In genomic region chr3:184174278-184174645, GRCh38 we compare ENCODE assay signal across 9 cellular contexts. TPM values are rescaled to one million over a fixed set of nuclear protein-coding genes. Genes with fewer than 3 reads are reported as not detected.
DNase-seq lines count a peak whose midpoint lies in the region; ATAC-seq lines count a peak whose summit lies in the region.
"Had no signal": no experiment of that assay in that cellular context is flagged by ENCODE, and none has a peak within 500 bp of the region (broad histone marks: within the 10 kb centered on the region; RNA-seq: fewer than 3 reads in every experiment).

No MANE protein-coding gene starts in this region.

- H3K4me3 ChIP-seq in MG63 (peak overlapping the region; percentile 31), ectodermal cell (ENCODE audit: insufficient read depth, low read depth, low read length) (no peak overlapping the region), skeletal muscle tissue (ENCODE audit: low read length in 3 of 3) (peak overlapping the region in 1 of 3 donors; percentile 53)

- ATAC-seq in GM19467 (IDR thresholded peaks at IDR 0.05; ENCODE audit: unreplicated experiment) = peak; percentile 1
- no peak for ATAC-seq in GM21528 (IDR thresholded peaks at IDR 0.05; ENCODE audit: low FRiP score, unreplicated experiment)

- H3K36me3 ChIP-seq in MG63 (peaks cover 68% of the 10 kb centered on the region), ectodermal cell (ENCODE audit: control insufficient read depth, insufficient read depth, low read length) (peaks cover 28% of the 10 kb centered on the region), skeletal muscle tissue (ENCODE audit: control insufficient read depth in 3 of 3, insufficient read depth in 3 of 3, low read length in 3 of 3) (peaks cover 42 to 48% (median 43%) of the 10 kb centered on the region in 3 donors)

- H3K27me3 ChIP-seq in MG63 = no peaks in the 10 kb centered on the region
- H3K27me3 ChIP-seq in ectodermal cell (ENCODE audit: control insufficient read depth, insufficient read depth, low read length, poor library complexity, severe bottlenecking) = no peaks in the 10 kb centered on the region
- no peaks in the 10 kb centered on the region for H3K27me3 ChIP-seq in skeletal muscle tissue (ENCODE audit: control insufficient read depth in 3 of 3, insufficient read depth in 3 of 3, low read length in 3 of 3)

- no peaks in the 10 kb centered on the region for H3K9me3 ChIP-seq in MG63
- no peaks in the 10 kb centered on the region for H3K9me3 ChIP-seq in ectodermal cell (ENCODE audit: control insufficient read depth, low read length)
- no peaks in the 10 kb centered on the region for H3K9me3 ChIP-seq in skeletal muscle tissue (ENCODE audit: control insufficient read depth in 3 of 3, low read length in 3 of 3)

- H3K27ac ChIP-seq in ectodermal cell (ENCODE audit: insufficient read depth, low read depth, low read length, poor library complexity, severe bottlenecking) = peak overlapping the region; percentile 48
- peak overlapping the region; percentile 49 for H3K27ac ChIP-seq in skeletal muscle tissue (ENCODE audit: low read depth, low read length)

- peak overlapping the region in 2 of 3 donors; percentile 34 to 40 for H3K9ac ChIP-seq in skeletal muscle tissue (ENCODE audit: low read depth in 1 of 3, low read length in 3 of 3)

- H3K4me1 ChIP-seq in ectodermal cell (ENCODE audit: control insufficient read depth, insufficient read depth, low read length) (peaks cover 20% of the 10 kb centered on the region), skeletal muscle tissue (ENCODE audit: control insufficient read depth in 3 of 3, insufficient read depth in 3 of 3, low read length in 3 of 3) (peaks cover 40 to 49% (median 43%) of the 10 kb centered on the region in 3 donors)

- WGBS in ectodermal cell, 2 experiments = 25 to 29% methylated on average over 3 to 4 of the region's 4 CpGs

- DNase-seq in MG63 (no peak), NCI-H1092 (lab: John Stamatoyannopoulos, UW) (no peak), NCI-H1436 (lab: John Stamatoyannopoulos, UW) (no peak)

RNA-seq across cellular contexts. Expression of gene AP2M1, which starts 0.4 kb away (rescaled TPM):
- 688 and 946 TPM in 2 replicates for total RNA-seq in MG63 (2014; rRNA removed; shearing (Covaris generic); ENCODE audit: low replicate concordance)
- 556 TPM for polyA plus RNA-seq in ectodermal cell (2013, experiment 1 of 4)
- 518 TPM for polyA plus RNA-seq in ectodermal cell (2013, experiment 2 of 4)
- polyA plus RNA-seq in ectodermal cell (2013, experiment 3 of 4) = 427 TPM
- polyA plus RNA-seq in ectodermal cell (2013, experiment 4 of 4) = 459 TPM
- total RNA-seq in skeletal muscle tissue = 168 TPM

RNA-seq across cellular contexts. Expression of gene ABCF3, which starts 11.7 kb away (rescaled TPM):
- 65.3 and 79.4 TPM in 2 replicates for total RNA-seq in MG63 (2014; rRNA removed; shearing (Covaris generic); ENCODE audit: low replicate concordance)
- polyA plus RNA-seq in ectodermal cell (2013, experiment 1 of 4) = 42.0 TPM
- 49.4 TPM for polyA plus RNA-seq in ectodermal cell (2013, experiment 2 of 4)
- 32.4 TPM for polyA plus RNA-seq in ectodermal cell (2013, experiment 3 of 4)
- polyA plus RNA-seq in ectodermal cell (2013, experiment 4 of 4) = 34.7 TPM
- total RNA-seq in skeletal muscle tissue = 45.9 TPM

RNA-seq across cellular contexts. Expression of gene DVL3, which starts 19.1 kb away (rescaled TPM):
- 20.8 and 42.6 TPM in 2 replicates for total RNA-seq in MG63 (2014; rRNA removed; shearing (Covaris generic); ENCODE audit: low replicate concordance)
- polyA plus RNA-seq in ectodermal cell (2013, experiment 1 of 4) = 62.2 TPM
- polyA plus RNA-seq in ectodermal cell (2013, experiment 2 of 4) = 65.2 TPM
- polyA plus RNA-seq in ectodermal cell (2013, experiment 3 of 4) = 52.0 TPM
- 56.7 TPM for polyA plus RNA-seq in ectodermal cell (2013, experiment 4 of 4)
- 23.5 TPM for total RNA-seq in skeletal muscle tissue

RNA-seq across cellular contexts. Expression of gene EIF2B5, which starts 39.1 kb away (rescaled TPM):
- total RNA-seq in MG63 (2014; rRNA removed; shearing (Covaris generic); ENCODE audit: low replicate concordance) = 41.7 and 50.5 TPM in 2 replicates
- polyA plus RNA-seq in ectodermal cell (2013, experiment 1 of 4) = 44.3 TPM
- 42.1 TPM for polyA plus RNA-seq in ectodermal cell (2013, experiment 2 of 4)
- polyA plus RNA-seq in ectodermal cell (2013, experiment 3 of 4) = 31.9 TPM
- 37.9 TPM for polyA plus RNA-seq in ectodermal cell (2013, experiment 4 of 4)
- total RNA-seq in skeletal muscle tissue = 38.1 TPM

RNA-seq across cellular contexts. Expression of gene VWA5B2, which starts 55.1 kb away (rescaled TPM):
- not detected in 2 replicates for total RNA-seq in MG63 (2014; rRNA removed; shearing (Covaris generic); ENCODE audit: low replicate concordance)
- polyA plus RNA-seq in ectodermal cell (2013, experiment 1 of 4) = 0.26 TPM
- 0.37 TPM for polyA plus RNA-seq in ectodermal cell (2013, experiment 2 of 4)
- polyA plus RNA-seq in ectodermal cell (2013, experiment 3 of 4) = 0.48 TPM
- polyA plus RNA-seq in ectodermal cell (2013, experiment 4 of 4) = 0.24 TPM
- not detected for total RNA-seq in skeletal muscle tissue
- total RNA-seq: lower leg skin, SK-MEL-5 had no signal
